Comparison of ENCODE assay signal across 8 cellular contexts in genomic region chrX:154389812-154390747, GRCh38. TPM values are rescaled to one million over a fixed set of nuclear protein-coding genes. Genes with fewer than 3 reads are reported as not detected.
DNase-seq lines count a peak whose midpoint lies in the region; ATAC-seq and TF ChIP-seq lines count a peak whose summit lies in the region.
"Not testable (repeated sequence)": the region's sequence is repeated elsewhere in the genome, so short reads cannot be mapped to it uniquely, and the experiment has no call there.

No MANE protein-coding gene starts in this region.

- TF ChIP-seq EP300 in upper lobe of left lung (IDR thresholded peaks at IDR 0.05): not testable (repeated sequence)

- TF ChIP-seq POLR2A in GM18505 (IDR thresholded peaks at IDR 0.05; ENCODE audit: borderline replicate concordance, extremely low read depth, insufficient read depth, insufficient read length); right lobe of liver (IDR thresholded peaks at IDR 0.05); upper lobe of left lung (IDR thresholded peaks at IDR 0.05): not testable (repeated sequence)

- DNase-seq in T-helper 2 cell treated with Interferon-gamma antibody and Interleukin-4, amounts not matched to agents 5 μg/mL and 100 μg/mL, for 36 hours (ENCODE audit: low spot score): peak; percentile 34
- DNase-seq in central memory CD8-positive, alpha-beta T cell (ENCODE audit: low spot score in 2 of 2); right lobe of liver; upper lobe of left lung: not testable (repeated sequence)

- 41% methylated on average over 16 of the region's 121 CpGs for WGBS in right lobe of liver (ENCODE audit: insufficient coverage, low coverage, low lambda C conversion rate, missing lambda C conversion rate)
- no CpG with 5 or more reads among the region's 121 CpGs for WGBS in upper lobe of left lung, 2 donors

- not testable (repeated sequence) for TF ChIP-seq CTCF in right lobe of liver (IDR thresholded peaks at IDR 0.05); upper lobe of left lung (IDR thresholded peaks at IDR 0.05)

- intact Hi-C loops in right lobe of liver (cut with DNase I): not testable (repeated sequence)

- not testable (repeated sequence) for H3K9me3 Mint-ChIP-seq in T-helper 2 cell treated with Interferon-gamma antibody and Interleukin-4, amounts not matched to agents 5 μg/mL and 100 μg/mL, for 36 hours; central memory CD8-positive, alpha-beta T cell

- ATAC-seq in GM18505 (IDR thresholded peaks at IDR 0.05; ENCODE audit: unreplicated experiment): peak; percentile 59
- ATAC-seq in GM19463 (IDR thresholded peaks at IDR 0.05; ENCODE audit: unreplicated experiment): peak; percentile 68
- ATAC-seq in HG02678 (IDR thresholded peaks at IDR 0.05; ENCODE audit: unreplicated experiment): peak; percentile 78
- ATAC-seq in HG03280 (IDR thresholded peaks at IDR 0.05; ENCODE audit: unreplicated experiment): peak; percentile 79
- ATAC-seq in central memory CD8-positive, alpha-beta T cell (replicated peaks; ENCODE audit: extremely low read depth, poor library complexity, severe bottlenecking): peak; percentile 57
- ATAC-seq in right lobe of liver: peak; percentile 83 to 91 (median 88)
- peak; percentile 92 for ATAC-seq in upper lobe of left lung (ENCODE audit: low FRiP score in 2 of 2)

- H3K9me3 ChIP-seq in right lobe of liver, upper lobe of left lung: not testable (repeated sequence)

- not testable (repeated sequence) for H3K27me3 ChIP-seq in right lobe of liver, upper lobe of left lung

- H3K27me3 Mint-ChIP-seq in T-helper 2 cell treated with Interferon-gamma antibody and Interleukin-4, amounts not matched to agents 5 μg/mL and 100 μg/mL, for 36 hours (ENCODE audit: low read depth); central memory CD8-positive, alpha-beta T cell: not testable (repeated sequence)

- H3K27ac ChIP-seq in right lobe of liver (peak overlapping the region in 1 of 3 donors; percentile 40), upper lobe of left lung (peak overlapping the region in 2 of 4 donors; percentile 66 to 78)

- H3K36me3 Mint-ChIP-seq in T-helper 2 cell treated with Interferon-gamma antibody and Interleukin-4, amounts not matched to agents 5 μg/mL and 100 μg/mL, for 36 hours (ENCODE audit: low read depth); central memory CD8-positive, alpha-beta T cell (ENCODE audit: insufficient read depth): not testable (repeated sequence)

- H3K4me3 ChIP-seq in right lobe of liver: not testable (repeated sequence)
- peak overlapping the region in 3 of 4 donors; percentile 20 to 38 (median 25) for H3K4me3 ChIP-seq in upper lobe of left lung

- H3K4me1 Mint-ChIP-seq in T-helper 2 cell treated with Interferon-gamma antibody and Interleukin-4, amounts not matched to agents 5 μg/mL and 100 μg/mL, for 36 hours (ENCODE audit: low read depth); central memory CD8-positive, alpha-beta T cell: not testable (repeated sequence)

- H3K4me1 ChIP-seq in right lobe of liver, upper lobe of left lung: not testable (repeated sequence)

- not testable (repeated sequence) for H3K27ac Mint-ChIP-seq in T-helper 2 cell treated with Interferon-gamma antibody and Interleukin-4, amounts not matched to agents 5 μg/mL and 100 μg/mL, for 36 hours; central memory CD8-positive, alpha-beta T cell (ENCODE audit: low read depth)

- not testable (repeated sequence) for H3K36me3 ChIP-seq in right lobe of liver, upper lobe of left lung

- H3K4me3 Mint-ChIP-seq in T-helper 2 cell treated with Interferon-gamma antibody and Interleukin-4, amounts not matched to agents 5 μg/mL and 100 μg/mL, for 36 hours; central memory CD8-positive, alpha-beta T cell: not testable (repeated sequence)

RNA-seq across cellular contexts. Expression of gene RPL10, which starts 8.1 kb away (rescaled TPM):
- total RNA-seq in right lobe of liver (1,000 to 10,000 TPM in 5 of 6 experiments, 100 to 1,000 TPM in 1; 899 to 1,899 (median 1,157) TPM), upper lobe of left lung (1,000 to 10,000 TPM; 1,246 to 5,225 (median 2,943) TPM)

RNA-seq across cellular contexts. Expression of gene EMD, which starts 11.0 kb away (rescaled TPM):
- total RNA-seq in right lobe of liver: 10 to 100 TPM; 19.8 to 28.8 (median 24.2) TPM
- total RNA-seq in upper lobe of left lung: 10 to 100 TPM; 42.3 to 60.8 (median 53.6) TPM

RNA-seq across cellular contexts. Expression of gene FLNA, which starts 15.6 kb away (rescaled TPM):
- total RNA-seq in right lobe of liver (100 to 1,000 TPM in 1 of 6 experiments, 10 to 100 TPM in 5; 46.8 to 124 (median 82.6) TPM), upper lobe of left lung (1,000 to 10,000 TPM in 5 of 6 donors, 100 to 1,000 TPM in 1; 800 to 1,760 (median 1,298) TPM)

RNA-seq across cellular contexts. Expression of gene DNASE1L1, which starts 19.0 kb away (rescaled TPM):
- total RNA-seq in right lobe of liver (10 to 100 TPM; 11.7 to 19.5 (median 14.9) TPM), upper lobe of left lung (10 to 100 TPM; 18.9 to 55.5 (median 48.2) TPM)

RNA-seq across cellular contexts. Expression of gene TAFAZZIN, which starts 21.3 kb away (rescaled TPM):
- 10 to 100 TPM; 12.6 to 23.0 (median 17.3) TPM for total RNA-seq in right lobe of liver
- 100 to 1,000 TPM in 2 of 6 donors, 10 to 100 TPM in 4; 39.1 to 228 (median 49.9) TPM for total RNA-seq in upper lobe of left lung

Comparison
In these comparisons a context has a peak if more than half of its experiments do, and no peak if none do; other contexts are left out.
1. RNA of gene FLNA, which starts 15.6 kb away (total RNA-seq): 800 to 1,760 TPM in upper lobe of left lung; 46.8 to 124 TPM in right lobe of liver; every median in the first group is over 4 times any median in the second.
2. Peak in every context shown above with its lines, with median percentiles within 50 percentile points of each other: ATAC-seq.